In genomic region chr3:195578565-195578964, GRCh38 we compare ENCODE assay signal across 23 cellular contexts. TPM values are rescaled to one million over a fixed set of nuclear protein-coding genes. Genes with fewer than 3 reads are reported as not detected.
A peak's percentile ranks its signal among the peaks of the same experiment; 100 is the strongest.
DNase-seq lines count a peak whose midpoint lies in the region; ATAC-seq and TF ChIP-seq lines count a peak whose summit lies in the region.
"Had no signal": no experiment of that assay in that cellular context is flagged by ENCODE, and none has a peak within 500 bp of the region (broad histone marks: within the 10 kb centered on the region; RNA-seq: fewer than 3 reads in every experiment).

No MANE protein-coding gene starts in this region.

- intact Hi-C loops in dorsolateral prefrontal cortex (cut with DNase I), result loop anchor here in 1 of 2 donors (5.0 kb wide), 1 partner anchor 36 kb away; the partner anchor contains the start of gene PPP1R2

- H3K27me3 Mint-ChIP-seq in stimulated activated memory B cell treated with anti-CD40 and anti-IgM and Interleukin-4, amounts not matched to agents 10 μg/mL and 1 μg/mL and 100 μg/mL, for 72 hours, result no peaks in the 10 kb centered on the region
- H3K27me3 Mint-ChIP-seq in nephron progenitor cell (ENCODE audit: low read depth, poor library complexity), result peaks cover 8% of the 10 kb centered on the region

- peak; percentile 62 for ATAC-seq in stimulated activated memory B cell treated with anti-CD40 and anti-IgM and Interleukin-4, amounts not matched to agents 10 μg/mL and 1 μg/mL and 100 μg/mL, for 72 hours
- ATAC-seq in GM21723 (IDR thresholded peaks at IDR 0.05; ENCODE audit: unreplicated experiment), result no peak

- DNase-seq in GM12865 (ENCODE audit: low read depth) (peak; percentile 14), dorsolateral prefrontal cortex (no peak), nephron progenitor cell (no peak), T1000 (lab: John Stamatoyannopoulos, UW) (no peak), NCI-H345 treated with DMSO at 0.1 percent for 48 hours (lab: John Stamatoyannopoulos, UW; ENCODE audit: unreplicated experiment) (no peak)
- DNase-seq: CD4-positive, CD25-positive, alpha-beta regulatory T cell; DMS153; DND-41; GOT3; HCEC 1CT; IMR-90; MM.1S; NCI-H1694; NCI-H2029 treated with DMSO at 0.1 percent for 48 hours; NCI-H526 treated with DMSO at 0.1 percent for 48 hours; Right ventricle myocardium superior; RPMI8226 had no signal

- no peaks in the 10 kb centered on the region for H3K9me3 Mint-ChIP-seq in stimulated activated memory B cell treated with anti-CD40 and anti-IgM and Interleukin-4, amounts not matched to agents 10 μg/mL and 1 μg/mL and 100 μg/mL, for 72 hours
- H3K9me3 Mint-ChIP-seq in nephron progenitor cell, result peaks cover 14% of the 10 kb centered on the region
- H3K9me3 Mint-ChIP-seq: CD4-positive, CD25-positive, alpha-beta regulatory T cell had no signal

- peaks cover 10% of the 10 kb centered on the region for H3K4me1 Mint-ChIP-seq in stimulated activated memory B cell treated with anti-CD40 and anti-IgM and Interleukin-4, amounts not matched to agents 10 μg/mL and 1 μg/mL and 100 μg/mL, for 72 hours
- peaks cover 5% of the 10 kb centered on the region for H3K4me1 Mint-ChIP-seq in nephron progenitor cell

- no peaks in the 10 kb centered on the region for H3K36me3 Mint-ChIP-seq in stimulated activated memory B cell treated with anti-CD40 and anti-IgM and Interleukin-4, amounts not matched to agents 10 μg/mL and 1 μg/mL and 100 μg/mL, for 72 hours
- no peaks in the 10 kb centered on the region for H3K36me3 Mint-ChIP-seq in nephron progenitor cell (ENCODE audit: low read depth)
- H3K36me3 Mint-ChIP-seq: CD4-positive, CD25-positive, alpha-beta regulatory T cell had no signal

- no peaks in the 10 kb centered on the region for H3K27me3 ChIP-seq in dorsolateral prefrontal cortex
- H3K27me3 ChIP-seq: BLaER1, SJSA1 had no signal

- H3K4me3 ChIP-seq in GM12865 (ENCODE audit: low read depth, low read length), result no peak overlapping the region
- H3K4me3 ChIP-seq in dorsolateral prefrontal cortex, result peak overlapping the region in 30 of 59 donors; percentile 13 to 76 (median 60)
- H3K4me3 ChIP-seq: BLaER1, SJSA1 had no signal

- TF ChIP-seq CTCF in GM12865 (IDR thresholded peaks at IDR 0.05; ENCODE audit: insufficient read depth, low read depth, low read length, missing control alignments) (no peak), dorsolateral prefrontal cortex (IDR thresholded peaks at IDR 0.05 in 54 of 56, conservative IDR thresholded peaks at IDR 0.05 in 2 of 56; ENCODE audit: low read depth in 1 of 56, partially characterized antibody in 56 of 56) (no peak), nephron progenitor cell (IDR thresholded peaks at IDR 0.05) (no peak)

- H3K27ac ChIP-seq in angular gyrus (ENCODE audit: low read depth, low read length) (peak overlapping the region; percentile 32), dorsolateral prefrontal cortex (peak overlapping the region in 52 of 59 donors; percentile 14 to 98 (median 90))
- H3K27ac ChIP-seq: BLaER1, KMS-11, SJSA1 had no signal

- H3K27ac Mint-ChIP-seq in stimulated activated memory B cell treated with anti-CD40 and anti-IgM and Interleukin-4, amounts not matched to agents 10 μg/mL and 1 μg/mL and 100 μg/mL, for 72 hours, result no peak overlapping the region
- no peak overlapping the region for H3K27ac Mint-ChIP-seq in nephron progenitor cell
- H3K27ac Mint-ChIP-seq: CD4-positive, CD25-positive, alpha-beta regulatory T cell had no signal

- H3K4me3 Mint-ChIP-seq in stimulated activated memory B cell treated with anti-CD40 and anti-IgM and Interleukin-4, amounts not matched to agents 10 μg/mL and 1 μg/mL and 100 μg/mL, for 72 hours, result no peak overlapping the region
- H3K4me3 Mint-ChIP-seq in nephron progenitor cell, result no peak overlapping the region
- H3K4me3 Mint-ChIP-seq: CD4-positive, CD25-positive, alpha-beta regulatory T cell had no signal

RNA-seq across cellular contexts. Expression of gene APOD, which starts 5.2 kb away (rescaled TPM):
- 1,000 to 10,000 TPM in 1 of 120 experiments, 100 to 1,000 TPM in 119; 145 to 1,164 (median 402) TPM for total RNA-seq in dorsolateral prefrontal cortex
- total RNA-seq: CD4-positive, CD25-positive, alpha-beta regulatory T cell; IMR-90; SJSA1 had no signal

RNA-seq across cellular contexts. Expression of gene PPP1R2, which starts 35.4 kb away (rescaled TPM):
- 10 to 100 TPM; 25.2 to 68.8 (median 47.3) TPM for total RNA-seq in dorsolateral prefrontal cortex
